In the genomic region with DNA sequence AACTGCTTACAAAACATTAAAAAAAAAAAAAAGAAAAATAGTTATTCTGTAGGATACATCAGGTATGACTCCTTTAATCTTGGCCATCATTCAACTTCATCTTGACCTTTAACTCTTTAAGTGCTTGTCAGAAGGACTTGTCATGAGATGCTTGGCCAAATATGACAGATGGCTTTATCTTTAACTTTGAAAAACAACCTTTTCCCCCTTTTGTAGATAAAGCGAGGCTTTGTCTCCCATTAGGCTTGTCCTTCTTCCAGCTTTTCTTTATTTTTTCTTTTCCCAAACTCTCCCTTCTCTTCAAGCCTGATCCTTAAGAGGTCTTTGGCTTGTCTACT, we compare ENCODE assay signal across 8 cellular contexts. TPM values are rescaled to one million over a fixed set of nuclear protein-coding genes. Genes with fewer than 3 reads are reported as not detected.
DNase-seq lines count a peak whose midpoint lies in the region; ATAC-seq and TF ChIP-seq lines count a peak whose summit lies in the region.

No MANE protein-coding gene starts in this region.

- H3K4me1 Mint-ChIP-seq in activated naive CD4-positive, alpha-beta T cell treated with anti-CD3 and anti-CD28 coated beads, Interleukin-2, amount 10 ng/mL, durations not matched to agents 7 days and 5 days, result peaks cover 62% of the 10 kb centered on the region

- H3K27me3 ChIP-seq in foreskin keratinocyte (no peaks in the 10 kb centered on the region), thoracic aorta (replicated peaks; ENCODE audit: insufficient read depth) (no peaks in the 10 kb centered on the region)

- H3K4me1 ChIP-seq in foreskin keratinocyte, result peaks cover 20% of the 10 kb centered on the region
- peaks cover 41 to 66% of the 10 kb centered on the region in 2 donors for H3K4me1 ChIP-seq in thoracic aorta (ENCODE audit: control insufficient read depth in 1 of 2, low read depth in 2 of 2)

- H3K4me3 ChIP-seq in WI38 (ENCODE audit: low read depth, low read length) (peak overlapping the region; percentile 8; the same call in 1 of the 2 replicates), thoracic aorta (peak overlapping the region; percentile 92)

- no peaks in the 10 kb centered on the region for H3K27me3 Mint-ChIP-seq in activated naive CD4-positive, alpha-beta T cell treated with anti-CD3 and anti-CD28 coated beads, Interleukin-2, amount 10 ng/mL, durations not matched to agents 7 days and 5 days

- DNase-seq in activated naive CD4-positive, alpha-beta T cell treated with anti-CD3 and anti-CD28 coated beads, Interleukin-2, amount 10 ng/mL, durations not matched to agents 7 days and 5 days, result no peak
- DNase-seq in activated naive CD4-positive, alpha-beta T cell treated with Interleukin-2 at 50 U/mL for 16 hours, result no peak
- no peak for DNase-seq in foreskin keratinocyte
- no peak for DNase-seq in thoracic aorta (ENCODE audit: low spot score)
- DNase-seq in dedifferentiated amniotic fluid mesenchymal stem cell (ENCODE audit: extremely low spot score), result no peak

- CTCF ChIA-PET in activated naive CD4-positive, alpha-beta T cell treated with anti-CD3 and anti-CD28 coated beads, Interleukin-2, amount 10 ng/mL, durations not matched to agents 7 days and 5 days (lab: Charles Lee), result interaction anchor here (1.3 kb wide), 1 partner anchor 49 kb away, joined by 3 read pairs; no protein-coding TSS in a partner anchor

- H3K36me3 ChIP-seq in thoracic aorta, result peaks cover 15% of the 10 kb centered on the region

- H3K4me3 Mint-ChIP-seq in activated naive CD4-positive, alpha-beta T cell treated with anti-CD3 and anti-CD28 coated beads, Interleukin-2, amount 10 ng/mL, durations not matched to agents 7 days and 5 days, result peak overlapping the region; percentile 94

- no peak for ATAC-seq in foreskin keratinocyte
- no peak for ATAC-seq in thoracic aorta (ENCODE audit: insufficient number of reproducible peaks, low FRiP score, low read depth)
- ATAC-seq in GM18517 (IDR thresholded peaks at IDR 0.05; ENCODE audit: unreplicated experiment), result no peak
- no peak for ATAC-seq in GM21526 (IDR thresholded peaks at IDR 0.05; ENCODE audit: low FRiP score, unreplicated experiment)

- no peak for TF ChIP-seq CTCF in WI38 (IDR thresholded peaks at IDR 0.05; ENCODE audit: low read depth, low read length)
- no peak for TF ChIP-seq CTCF in foreskin keratinocyte (conservative IDR thresholded peaks at IDR 0.05)
- TF ChIP-seq CTCF in thoracic aorta (IDR thresholded peaks at IDR 0.05), result no peak

- no peaks in the 10 kb centered on the region for H3K9me3 Mint-ChIP-seq in activated naive CD4-positive, alpha-beta T cell treated with anti-CD3 and anti-CD28 coated beads, Interleukin-2, amount 10 ng/mL, durations not matched to agents 7 days and 5 days

- H3K27ac Mint-ChIP-seq in activated naive CD4-positive, alpha-beta T cell treated with anti-CD3 and anti-CD28 coated beads, Interleukin-2, amount 10 ng/mL, durations not matched to agents 7 days and 5 days, result peak overlapping the region; percentile 98

- H3K27ac ChIP-seq in foreskin keratinocyte (peak overlapping the region; percentile 6), thoracic aorta (peak overlapping the region; percentile 37 to 96)

- peaks cover 53% of the 10 kb centered on the region for H3K36me3 Mint-ChIP-seq in activated naive CD4-positive, alpha-beta T cell treated with anti-CD3 and anti-CD28 coated beads, Interleukin-2, amount 10 ng/mL, durations not matched to agents 7 days and 5 days

- no peaks in the 10 kb centered on the region for H3K9me3 ChIP-seq in thoracic aorta

RNA-seq across cellular contexts. Expression of gene SRSF10, which starts 2.3 kb away (rescaled TPM):
- total RNA-seq in foreskin keratinocyte (104 and 112 TPM in 2 replicates), thoracic aorta (100 to 1,000 TPM in 1 of 2 donors, 10 to 100 TPM in 1; 73.9 to 126 TPM)
- 48.1 and 57.5 TPM in 2 replicates for polyA plus RNA-seq in foreskin keratinocyte

RNA-seq across cellular contexts. Expression of gene PNRC2, which starts 18.2 kb away (rescaled TPM):
- 60.9 and 68.8 TPM in 2 replicates for total RNA-seq in foreskin keratinocyte
- polyA plus RNA-seq in foreskin keratinocyte, result 29.3 and 35.7 TPM in 2 replicates
- 100 to 1,000 TPM in 1 of 2 donors, 10 to 100 TPM in 1; 77.6 to 143 TPM for total RNA-seq in thoracic aorta
